11 cellular contexts compared by ENCODE assay signal in genomic region chr1:27554777-27555699, GRCh38. TPM values are rescaled to one million over a fixed set of nuclear protein-coding genes. Genes with fewer than 3 reads are reported as not detected.
A peak's percentile ranks its signal among the peaks of the same experiment; 100 is the strongest.
DNase-seq lines count a peak whose midpoint lies in the region; ATAC-seq and TF ChIP-seq lines count a peak whose summit lies in the region.
"Had no signal": no experiment of that assay in that cellular context is flagged by ENCODE, and none has a peak within 500 bp of the region (broad histone marks: within the 10 kb centered on the region; RNA-seq: fewer than 3 reads in every experiment).

No MANE protein-coding gene starts in this region.

- peaks cover 26% of the 10 kb centered on the region for H3K79me2 ChIP-seq in DND-41 (ENCODE audit: insufficient read depth, low read length)

- no peaks in the 10 kb centered on the region for H3K9me3 Mint-ChIP-seq in activated CD8-positive, alpha-beta T cell treated with anti-CD3 and anti-CD28 coated beads, Interleukin-2, amount 10 ng/mL, durations not matched to agents 7 days and 5 days (ENCODE audit: insufficient read depth)
- H3K9me3 Mint-ChIP-seq: stimulated activated naive CD8-positive, alpha-beta T cell treated with anti-CD3 and anti-CD28 coated beads, Interleukin-15, amount 100 ng/mL, for 72 hours had no signal

- H3K36me3 Mint-ChIP-seq in activated CD8-positive, alpha-beta T cell treated with anti-CD3 and anti-CD28 coated beads, Interleukin-2, amount 10 ng/mL, durations not matched to agents 7 days and 5 days (ENCODE audit: low read depth): peaks cover 4% of the 10 kb centered on the region

- CTCF ChIA-PET in activated CD8-positive, alpha-beta T cell treated with anti-CD3 and anti-CD28 coated beads, Interleukin-2, amount 10 ng/mL, durations not matched to agents 7 days and 5 days (lab: Charles Lee): interaction anchor here (0.6 to 10.3 kb wide), 10 partner anchors 11 to 160 kb away, joined by 3 to 150 read pairs (median 35); partner anchors contain the start of genes AHDC1 and IFI6

- H3K27me3 ChIP-seq in DND-41 (ENCODE audit: insufficient read depth, low read length, poor library complexity): no peaks in the 10 kb centered on the region
- no peaks in the 10 kb centered on the region for H3K27me3 ChIP-seq in left ventricle myocardium inferior (ENCODE audit: low read depth)
- H3K27me3 ChIP-seq in gastrocnemius medialis: no peaks in the 10 kb centered on the region
- H3K27me3 ChIP-seq: brain microvascular endothelial cell had no signal

- H3K9me3 ChIP-seq in DND-41 (ENCODE audit: insufficient read depth, low read length, severe bottlenecking) (no peaks in the 10 kb centered on the region), left ventricle myocardium inferior (replicated peaks) (no peaks in the 10 kb centered on the region), gastrocnemius medialis (no peaks in the 10 kb centered on the region)

- DNase-seq in DND-41 (no peak), left ventricle myocardium inferior (peak; percentile 67), gastrocnemius medialis (peak in 1 of 2 donors; percentile 66), superior temporal gyrus (ENCODE audit: extremely low spot score) (no peak)
- no peak for DNase-seq in activated CD8-positive, alpha-beta T cell treated with anti-CD3 and anti-CD28 coated beads, Interleukin-2, amount 10 ng/mL, durations not matched to agents 7 days and 5 days
- no peak for DNase-seq in stimulated activated CD4-positive, alpha-beta T cell treated with anti-CD3 and anti-CD28 coated beads, Interleukin-4, amount 100 ng/mL, for 24 hours
- DNase-seq: brain microvascular endothelial cell had no signal

- H3K4me1 ChIP-seq in DND-41 (ENCODE audit: insufficient read depth, low read length) (peaks cover 6% of the 10 kb centered on the region), left ventricle myocardium inferior (peaks cover 67% of the 10 kb centered on the region), gastrocnemius medialis (peaks cover 28 to 42% of the 10 kb centered on the region in 2 donors)

- no peak overlapping the region for H3K9ac ChIP-seq in DND-41 (ENCODE audit: low read depth, low read length)
- H3K9ac ChIP-seq: KMS-11 had no signal

- peaks cover 50% of the 10 kb centered on the region for H4K20me1 ChIP-seq in DND-41 (ENCODE audit: insufficient read depth, low read length)

- no peak overlapping the region for H2AFZ ChIP-seq in DND-41 (ENCODE audit: low read depth, low read length)

- in situ Hi-C loops in gastrocnemius medialis (cut with MboI; ENCODE audit: low sequenced_read_pairs in 4 of 4): loop anchor here (5.0 to 10.0 kb wide), 2 partner anchors 50 to 52 kb away; partner anchors contain the start of gene AHDC1 (in 1 of the 4)

- 0 out of 2 replicates have a peak overlapping the region, but pooled peaks have one; percentile 17 for H3K27ac ChIP-seq in DND-41 (ENCODE audit: low read length)
- peak overlapping the region; percentile 97 for H3K27ac ChIP-seq in left ventricle myocardium inferior (replicated peaks)
- H3K27ac ChIP-seq in gastrocnemius medialis: peak overlapping the region; percentile 95 to 100 (median 98)
- H3K27ac ChIP-seq: brain microvascular endothelial cell, KMS-11 had no signal

- H3K27ac Mint-ChIP-seq in activated CD8-positive, alpha-beta T cell treated with anti-CD3 and anti-CD28 coated beads, Interleukin-2, amount 10 ng/mL, durations not matched to agents 7 days and 5 days: peak overlapping the region; percentile 81

- H3K4me1 Mint-ChIP-seq in activated CD8-positive, alpha-beta T cell treated with anti-CD3 and anti-CD28 coated beads, Interleukin-2, amount 10 ng/mL, durations not matched to agents 7 days and 5 days (ENCODE audit: low read depth): peaks cover 33% of the 10 kb centered on the region

- H3K4me3 ChIP-seq in DND-41 (ENCODE audit: low read depth in 1 of 2, low read length in 2 of 2): no peak overlapping the region
- peak overlapping the region; percentile 50 for H3K4me3 ChIP-seq in left ventricle myocardium inferior
- H3K4me3 ChIP-seq in gastrocnemius medialis: no peak overlapping the region

- no peak for TF ChIP-seq POLR2A in gastrocnemius medialis (IDR thresholded peaks at IDR 0.05)

- no peak overlapping the region for H3K4me2 ChIP-seq in DND-41 (ENCODE audit: insufficient read depth, low read length)
- H3K4me2 ChIP-seq: KMS-11 had no signal

- TF ChIP-seq CTCF in DND-41 (IDR thresholded peaks at IDR 0.05; ENCODE audit: borderline replicate concordance, extremely low read depth, low read length, poor library complexity, severe bottlenecking): no peak
- TF ChIP-seq CTCF in left ventricle myocardium inferior (IDR thresholded peaks at IDR 0.05; ENCODE audit: borderline replicate concordance): no peak
- no peak for TF ChIP-seq CTCF in gastrocnemius medialis (IDR thresholded peaks at IDR 0.05 in 4 of 5, conservative IDR thresholded peaks at IDR 0.05 in 1 of 5)

- H3K27me3 Mint-ChIP-seq in activated CD8-positive, alpha-beta T cell treated with anti-CD3 and anti-CD28 coated beads, Interleukin-2, amount 10 ng/mL, durations not matched to agents 7 days and 5 days (ENCODE audit: low read depth): no peaks in the 10 kb centered on the region
- H3K27me3 Mint-ChIP-seq: stimulated activated naive CD8-positive, alpha-beta T cell treated with anti-CD3 and anti-CD28 coated beads, Interleukin-15, amount 100 ng/mL, for 72 hours had no signal

- intact Hi-C loops in left ventricle myocardium inferior (cut with micrococcal nuclease) (no loop called here), gastrocnemius medialis (cut with DNase I; ENCODE audit: low total_unique reads) (no loop called here)

- ATAC-seq in DND-41 (ENCODE audit: insufficient read depth, low read depth) (no peak), gastrocnemius medialis (no peak), HG03439 (IDR thresholded peaks at IDR 0.05; ENCODE audit: unreplicated experiment) (no peak), GM19467 (IDR thresholded peaks at IDR 0.05; ENCODE audit: unreplicated experiment) (no peak)
- no peak for ATAC-seq in activated CD8-positive, alpha-beta T cell treated with anti-CD3 and anti-CD28 coated beads, Interleukin-2, amount 10 ng/mL, durations not matched to agents 7 days and 5 days

- POLR2A ChIA-PET in activated CD8-positive, alpha-beta T cell treated with anti-CD3 and anti-CD28 coated beads, Interleukin-2, amount 10 ng/mL, durations not matched to agents 7 days and 5 days (lab: Charles Lee): no interaction called here

- H3K36me3 ChIP-seq in DND-41 (ENCODE audit: insufficient read depth, low read length): peaks cover 82% of the 10 kb centered on the region
- H3K36me3 ChIP-seq in left ventricle myocardium inferior: peaks cover 55% of the 10 kb centered on the region
- H3K36me3 ChIP-seq in gastrocnemius medialis: peaks cover 0 to 26% of the 10 kb centered on the region in 2 donors

- no peak overlapping the region for H3K4me3 Mint-ChIP-seq in activated CD8-positive, alpha-beta T cell treated with anti-CD3 and anti-CD28 coated beads, Interleukin-2, amount 10 ng/mL, durations not matched to agents 7 days and 5 days

RNA-seq across cellular contexts. Expression of gene AHDC1, which starts 48.9 kb away (rescaled TPM):
- 10 to 100 TPM; 20.9 to 22.7 TPM for total RNA-seq in activated CD8-positive, alpha-beta T cell treated with anti-CD3 and anti-CD28 coated beads, Interleukin-2, amount 10 ng/mL, durations not matched to agents 7 days and 5 days
- total RNA-seq in left ventricle myocardium inferior (40.1 TPM), gastrocnemius medialis (10 to 100 TPM; 22.2 to 57.9 (median 35.2) TPM)

Comparison
In these comparisons a context has a peak if more than half of its experiments do, and no peak if none do; other contexts are left out.
1. H3K27ac ChIP-seq: peak in every context shown above with its lines; median percentile 98 in gastrocnemius medialis; 97 in left ventricle myocardium inferior; 17 in DND-41.